ENCODE assay signal across 8 cellular contexts in the genomic region with DNA sequence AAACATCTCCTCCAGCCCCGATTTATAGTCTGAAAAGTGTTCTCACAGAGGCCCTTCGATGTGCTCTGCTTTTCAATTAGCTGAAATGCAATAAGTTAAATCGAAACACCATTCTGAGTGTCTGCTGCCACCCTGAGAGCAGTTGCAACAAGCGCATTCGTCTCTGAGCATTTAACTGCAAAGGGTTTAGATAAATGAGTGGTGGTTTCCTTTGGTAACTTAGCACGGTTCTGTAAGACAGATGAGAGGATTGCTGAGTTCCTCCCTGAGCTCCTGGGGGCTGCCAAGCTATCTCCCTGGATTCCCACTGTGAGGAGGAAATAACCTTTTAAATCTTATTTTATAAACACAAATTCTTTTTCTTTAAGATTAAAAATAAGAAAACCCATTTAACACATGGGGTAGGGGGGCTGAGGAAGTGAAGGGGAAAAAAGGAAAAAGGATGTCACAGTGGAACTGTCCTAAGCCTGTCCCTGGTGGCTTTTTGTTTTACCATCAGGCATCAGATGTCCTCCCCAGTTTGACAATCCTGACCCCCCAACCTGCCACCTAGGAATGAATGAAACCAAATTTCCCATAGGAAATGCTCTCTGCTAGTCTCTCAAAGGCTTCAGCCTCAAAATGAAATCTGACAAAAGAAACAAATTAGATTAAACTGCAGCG. TPM values are rescaled to one million over a fixed set of nuclear protein-coding genes. Genes with fewer than 3 reads are reported as not detected.
DNase-seq lines count a peak whose midpoint lies in the region; ATAC-seq, FAIRE-seq and TF ChIP-seq lines count a peak whose summit lies in the region.

No MANE protein-coding gene starts in this region.

- POLR2A ChIA-PET in Caco-2 (lab: Charles Lee): no interaction called here

- H3K4me3 ChIP-seq in Caco-2 (ENCODE audit: low read depth, low read length) (no peak overlapping the region), left lung (no peak overlapping the region)

- H3K27me3 Mint-ChIP-seq in Caco-2 (ENCODE audit: insufficient read depth, unreplicated experiment): no peaks in the 10 kb centered on the region

- H3K4me3 Mint-ChIP-seq in Caco-2 (ENCODE audit: unreplicated experiment): no peak overlapping the region

- H3K36me3 ChIP-seq in Caco-2 (ENCODE audit: control insufficient read depth, insufficient read depth, low read length) (no peaks in the 10 kb centered on the region), left lung (no peaks in the 10 kb centered on the region)

- H3K27ac ChIP-seq in cingulate gyrus (ENCODE audit: low read depth, low read length) (peak overlapping the region; percentile 25), left lung (peak overlapping the region in 1 of 2 donors; percentile 30)

- H3K4me1 Mint-ChIP-seq in Caco-2 (ENCODE audit: low read depth, unreplicated experiment): peaks cover 17% of the 10 kb centered on the region

- H3K27me3 ChIP-seq in Caco-2 (replicated peaks; ENCODE audit: control insufficient read depth, insufficient read depth, low read length): no peaks in the 10 kb centered on the region
- H3K27me3 ChIP-seq in left lung: no peaks in the 10 kb centered on the region

- no peaks in the 10 kb centered on the region for H3K36me3 Mint-ChIP-seq in Caco-2 (ENCODE audit: insufficient read depth, unreplicated experiment)

- DNase-seq in Caco-2 (no peak), NCI-H128 (lab: John Stamatoyannopoulos, UW; ENCODE audit: unreplicated experiment) (peak; percentile 52), SW480 (ENCODE audit: low spot score) (peak; percentile 35), left lung (no peak), GM19239 (ENCODE audit: insufficient read length, low spot score) (no peak)
- peak; percentile 4 to 15 for DNase-seq in stimulated activated CD8-positive, alpha-beta memory T cell treated with anti-CD3 and anti-CD28 coated beads, Interleukin-15, amount 100 ng/mL, for 48 hours (ENCODE audit: low read depth in 2 of 2)

- H3K27ac Mint-ChIP-seq in Caco-2 (ENCODE audit: unreplicated experiment): no peak overlapping the region

- intact Hi-C loops in Caco-2 (cut with micrococcal nuclease; ENCODE audit: unreplicated experiment) (loop anchor here (1.0 to 5.0 kb wide), 3 partner anchors 241 to 780 kb away; no protein-coding TSS in a partner anchor), left lung (cut with DNase I) (loop anchor here (5.0 to 10.0 kb wide), 4 partner anchors 486 to 779 kb away; no protein-coding TSS in a partner anchor)

- H3K9me3 ChIP-seq in Caco-2 (no peaks in the 10 kb centered on the region), left lung (no peaks in the 10 kb centered on the region)

- no TSS peak for BruUV-seq in Caco-2 (replicated peaks; lab: Mats Ljungman, UMichigan)

- H3K9me3 Mint-ChIP-seq in Caco-2 (ENCODE audit: unreplicated experiment): no peaks in the 10 kb centered on the region

- FAIRE-seq in GM19239 (lab: Jason Lieb, UNC): no peak

- CTCF ChIA-PET in Caco-2 (lab: Charles Lee): interaction anchor here (1.0 kb wide), 1 partner anchor 308 kb away, joined by 3 read pairs; a partner anchor contains a TSS

- TF ChIP-seq CTCF in Caco-2 (IDR thresholded peaks at IDR 0.05; ENCODE audit: insufficient read depth in 1 of 2, low read depth in 1 of 2, low read length in 1 of 2, severe bottlenecking in 1 of 2, unreplicated experiment in 1 of 2) (peak; percentile 9 to 30), left lung (IDR thresholded peaks at IDR 0.05) (peak; percentile 28 to 42)

- ATAC-seq in GM21576 (IDR thresholded peaks at IDR 0.05; ENCODE audit: unreplicated experiment) (peak; percentile 68), left lung (peak; percentile 90)

- H3K4me1 ChIP-seq in Caco-2 (peaks cover 26% of the 10 kb centered on the region), left lung (peaks cover 3 to 22% of the 10 kb centered on the region in 2 donors)

RNA-seq across cellular contexts. Expression of a gene that starts 56.4 kb away (rescaled TPM):
- total RNA-seq in Caco-2 (2022) (49.7 and 59.0 TPM in 2 replicates), left lung (10 to 100 TPM; 62.3 to 66.5 TPM)

Comparison
In these comparisons a context has a peak if more than half of its experiments do, and no peak if none do; other contexts are left out.
1. DNase-seq: peak in NCI-H128 (single experiment), SW480 (single experiment) and stimulated activated CD8-positive, alpha-beta memory T cell treated with anti-CD3 and anti-CD28 coated beads, Interleukin-15, amount 100 ng/mL, for 48 hours (2 of 2); none in Caco-2 (0 of 2), left lung (0 of 2) and GM19239 (single experiment).